In the genomic region with DNA sequence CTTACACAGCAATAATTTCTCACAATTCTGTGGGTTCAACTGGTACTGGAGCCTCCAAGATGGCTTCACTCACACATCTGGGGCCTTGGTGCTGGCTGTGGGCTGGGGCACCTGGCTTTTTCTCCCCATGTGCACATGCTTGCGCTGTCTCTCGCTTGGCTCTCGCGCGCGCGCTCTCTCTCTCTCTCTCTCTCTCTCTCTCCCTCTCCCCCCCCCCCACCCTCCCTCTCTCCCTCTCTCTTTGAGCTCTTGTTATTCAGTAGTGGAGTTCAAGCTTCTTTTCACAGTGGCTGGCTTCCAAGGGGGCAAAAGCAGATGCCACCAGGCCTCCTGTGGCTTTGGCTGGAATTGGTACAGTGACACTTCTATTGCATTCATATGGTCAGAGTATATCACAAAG, we compare ENCODE assay signal across 23 cellular contexts. TPM values are rescaled to one million over a fixed set of nuclear protein-coding genes. Genes with fewer than 3 reads are reported as not detected.
A peak's percentile ranks its signal among the peaks of the same experiment; 100 is the strongest.
DNase-seq lines count a peak whose midpoint lies in the region; ATAC-seq lines count a peak whose summit lies in the region.
"Had no signal": no experiment of that assay in that cellular context is flagged by ENCODE, and none has a peak within 500 bp of the region (broad histone marks: within the 10 kb centered on the region; RNA-seq: fewer than 3 reads in every experiment).

No MANE protein-coding gene starts in this region.

- no peak overlapping the region for H3K4me3 Mint-ChIP-seq in T-helper 17 cell
- H3K4me3 Mint-ChIP-seq: CD4-positive, alpha-beta memory T cell; HFFc6 had no signal

- peaks cover 14% of the 10 kb centered on the region for H3K36me3 Mint-ChIP-seq in T-helper 17 cell (ENCODE audit: low read depth)

- no peaks in the 10 kb centered on the region for H3K9me3 ChIP-seq in T-helper 17 cell (ENCODE audit: control insufficient read depth, low read length, poor library complexity, severe bottlenecking)
- H3K9me3 ChIP-seq: BE2C had no signal

- ATAC-seq in T-helper 17 cell (no peak), HG03520 (IDR thresholded peaks at IDR 0.05; ENCODE audit: unreplicated experiment) (no peak)
- ATAC-seq: SK-N-SH treated with all-trans-retinoic acid at 6 μM for 48 hours had no signal

- peaks cover 37% of the 10 kb centered on the region for H3K4me1 Mint-ChIP-seq in T-helper 17 cell

- DNase-seq in NCI-H2227 (lab: John Stamatoyannopoulos, UW; ENCODE audit: unreplicated experiment) (peak; percentile 21), NCI-H2227 treated with DMSO at 0.1 percent for 48 hours (lab: John Stamatoyannopoulos, UW) (no peak), T-helper 17 cell (no peak), iPS-NIHi11 (ENCODE audit: low spot score) (peak; percentile 22), NCI-H128 (lab: John Stamatoyannopoulos, UW; ENCODE audit: unreplicated experiment) (no peak), activated gamma-delta T cell (lab: John Stamatoyannopoulos, UW) (no peak), COR-L47 (lab: John Stamatoyannopoulos, UW) (no peak)
- DNase-seq: BE2C; CD4-positive, alpha-beta memory T cell; DMS79; GDM1; GOT3; HFFc6; NCI-H1048; NCI-H146; NCI-H2081; NCI-H345; NK-92 treated with Interleukin-12 subunit alpha and Interleukin-12 subunit beta, amount 100 ng/mL, for 24 hours; OCI-M1; SHP77 treated with DMSO at 0.1 percent for 48 hours had no signal

- peak overlapping the region; percentile 87 for H3K27ac Mint-ChIP-seq in T-helper 17 cell
- H3K27ac Mint-ChIP-seq: HFFc6 had no signal

- H3K27me3 Mint-ChIP-seq in T-helper 17 cell: no peaks in the 10 kb centered on the region
- H3K27me3 Mint-ChIP-seq: CD4-positive, alpha-beta memory T cell had no signal

RNA-seq across cellular contexts. Expression of a gene that starts 10.8 kb away (rescaled TPM):
- 10 to 100 TPM; 71.5 to 73.2 TPM for total RNA-seq in T-helper 17 cell

RNA-seq across cellular contexts. Expression of a gene that starts 25.1 kb away (rescaled TPM):
- 10 to 100 TPM; 31.9 to 34.1 TPM for total RNA-seq in T-helper 17 cell

RNA-seq across cellular contexts. Expression of a gene that starts 34.3 kb away (rescaled TPM):
- not detected for total RNA-seq in T-helper 17 cell
- total RNA-seq: CD4-positive, alpha-beta memory T cell; MCF 10A had no signal

Comparison
In these comparisons a context has a peak if more than half of its experiments do, and no peak if none do; other contexts are left out.
1. DNase-seq: peak in NCI-H2227 (single experiment) and iPS-NIHi11 (single experiment); none in NCI-H2227 treated with DMSO at 0.1 percent for 48 hours (single experiment), T-helper 17 cell (0 of 3), NCI-H128 (single experiment), activated gamma-delta T cell (single experiment) and COR-L47 (single experiment).